ENCODE assay signal across 15 cellular contexts in the genomic region with DNA sequence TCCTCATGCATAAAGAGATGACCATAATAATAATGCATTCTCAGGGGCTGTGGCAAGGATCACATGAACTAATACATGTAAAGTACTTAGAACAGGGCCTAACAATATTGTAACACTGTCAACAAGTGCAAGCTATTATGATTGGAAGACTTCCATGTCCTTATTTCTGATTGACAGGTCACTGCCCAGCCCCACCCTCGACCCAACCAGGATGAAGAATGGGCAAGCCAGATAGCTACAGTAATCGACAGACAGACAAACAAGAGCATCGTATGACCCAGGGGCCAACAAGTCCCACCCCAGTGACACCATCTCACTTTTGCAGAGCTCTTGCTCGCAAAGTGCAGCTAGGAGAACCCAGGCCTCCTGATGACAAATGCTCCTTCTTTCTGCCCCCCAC. TPM values are rescaled to one million over a fixed set of nuclear protein-coding genes. Genes with fewer than 3 reads are reported as not detected.
"Had no signal": no experiment of that assay in that cellular context is flagged by ENCODE, and none has a peak within 500 bp of the region (broad histone marks: within the 10 kb centered on the region; RNA-seq: fewer than 3 reads in every experiment).

No MANE protein-coding gene starts in this region.

- H3K4me1 Mint-ChIP-seq: endodermal cell; stimulated activated memory B cell treated with anti-CD40 and anti-IgM and Interleukin-4, amounts not matched to agents 10 μg/mL and 1 μg/mL and 100 μg/mL, for 72 hours had no signal

- H3K27ac Mint-ChIP-seq: dendritic cell treated with granulocyte-macrophage colony-stimulating factor and Interleukin-4, amounts not matched to agents 40 ng/mL and 50 ng/mL, for 4 days; endodermal cell; progenitor cell of endocrine pancreas; stimulated activated memory B cell treated with anti-CD40 and anti-IgM and Interleukin-4, amounts not matched to agents 10 μg/mL and 1 μg/mL and 100 μg/mL, for 72 hours; type B pancreatic cell had no signal

- H3K4me3 Mint-ChIP-seq: dendritic cell treated with granulocyte-macrophage colony-stimulating factor and Interleukin-4, amounts not matched to agents 40 ng/mL and 50 ng/mL, for 4 days; endodermal cell; naive thymus-derived CD8-positive, alpha-beta T cell; stimulated activated memory B cell treated with anti-CD40 and anti-IgM and Interleukin-4, amounts not matched to agents 10 μg/mL and 1 μg/mL and 100 μg/mL, for 72 hours; type B pancreatic cell had no signal

- H3K27me3 ChIP-seq: colonic mucosa, gastrocnemius medialis, neutrophil, pancreas, testis, tibial artery had no signal

- H3K9me3 Mint-ChIP-seq: dendritic cell treated with granulocyte-macrophage colony-stimulating factor and Interleukin-4, amounts not matched to agents 40 ng/mL and 50 ng/mL, for 4 days; endodermal cell; naive thymus-derived CD8-positive, alpha-beta T cell; stimulated activated memory B cell treated with anti-CD40 and anti-IgM and Interleukin-4, amounts not matched to agents 10 μg/mL and 1 μg/mL and 100 μg/mL, for 72 hours; type B pancreatic cell had no signal

- H3K36me3 ChIP-seq: colonic mucosa, gastrocnemius medialis, lower lobe of right lung, neutrophil, pancreas, sigmoid colon, tibial artery had no signal

- H3K9me3 ChIP-seq: colonic mucosa, gastrocnemius medialis, lower lobe of right lung, neutrophil, pancreas, sigmoid colon, testis, tibial artery had no signal

- H3K27me3 Mint-ChIP-seq: stimulated activated memory B cell treated with anti-CD40 and anti-IgM and Interleukin-4, amounts not matched to agents 10 μg/mL and 1 μg/mL and 100 μg/mL, for 72 hours had no signal

- H3K36me3 Mint-ChIP-seq: naive thymus-derived CD8-positive, alpha-beta T cell; stimulated activated memory B cell treated with anti-CD40 and anti-IgM and Interleukin-4, amounts not matched to agents 10 μg/mL and 1 μg/mL and 100 μg/mL, for 72 hours; type B pancreatic cell had no signal

- FAIRE-seq: pancreas had no signal

- H3K4me3 ChIP-seq: colonic mucosa, gastrocnemius medialis, lower lobe of right lung, pancreas, sigmoid colon, testis, tibial artery had no signal

- H3K27ac ChIP-seq: colonic mucosa, epithelial cell of prostate, gastrocnemius medialis, lower lobe of right lung, neutrophil, pancreas, sigmoid colon, testis, tibial artery had no signal

- H3K4me1 ChIP-seq: colonic mucosa, gastrocnemius medialis, lower lobe of right lung, pancreas, sigmoid colon, testis, tibial artery had no signal

RNA-seq across cellular contexts. Expression of a gene that starts 14.6 kb away (rescaled TPM):
- polyA plus RNA-seq: naive thymus-derived CD8-positive, alpha-beta T cell had no signal

RNA-seq across cellular contexts. Expression of a gene that starts 44.5 kb away (rescaled TPM):
- polyA plus RNA-seq: naive thymus-derived CD8-positive, alpha-beta T cell had no signal
